Comparison of ENCODE assay signal across 8 cellular contexts in the genomic region with DNA sequence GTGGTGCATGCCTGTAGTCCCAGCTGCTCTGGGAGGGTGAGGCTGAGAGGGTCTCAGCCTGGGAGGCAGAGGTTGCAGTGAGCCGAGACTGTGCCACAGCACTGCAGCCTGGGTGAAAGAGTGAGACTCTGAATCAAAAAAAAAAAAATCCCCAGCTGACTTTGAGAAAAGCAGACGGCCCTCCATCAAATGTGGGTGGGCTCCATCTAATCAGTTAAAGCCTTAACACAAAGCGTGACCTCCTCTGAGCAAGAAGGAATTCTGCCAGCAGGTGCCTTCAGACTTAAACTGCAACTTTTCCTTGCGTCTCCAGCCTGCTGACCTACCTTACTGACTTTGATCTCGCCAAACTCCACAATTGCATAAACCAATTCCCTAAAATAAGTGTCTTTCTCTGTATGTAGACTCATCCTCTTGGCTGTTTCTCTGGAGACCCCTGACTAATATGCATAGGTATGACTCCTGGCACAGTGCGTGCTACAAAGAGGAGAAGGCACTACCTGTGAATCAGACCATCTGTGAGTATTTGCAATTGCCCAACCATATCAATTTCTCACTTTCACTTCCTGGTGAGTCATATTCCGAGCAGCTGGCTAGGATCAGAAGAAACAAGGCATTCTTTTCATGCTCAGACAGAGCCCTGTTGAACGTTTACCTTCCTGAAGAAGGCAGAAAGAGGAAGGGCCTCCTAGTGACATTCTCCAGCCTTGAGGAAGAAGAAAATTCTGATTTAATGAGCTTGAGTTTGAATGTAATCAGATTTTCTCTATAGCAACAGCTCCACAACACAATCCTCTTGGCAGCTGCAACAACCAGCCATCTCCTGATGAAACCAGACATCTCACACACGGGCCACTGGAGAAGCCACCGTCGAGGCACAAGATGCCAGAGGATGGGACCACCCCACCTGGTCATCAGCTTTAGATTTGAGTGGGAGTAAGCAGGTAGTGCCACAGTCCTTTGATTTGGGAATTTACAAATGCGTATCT. TPM values are rescaled to one million over a fixed set of nuclear protein-coding genes. Genes with fewer than 3 reads are reported as not detected.
DNase-seq lines count a peak whose midpoint lies in the region; ATAC-seq and TF ChIP-seq lines count a peak whose summit lies in the region.

No MANE protein-coding gene starts in this region.

- H3K27me3 Mint-ChIP-seq in activated CD8-positive, alpha-beta T cell treated with anti-CD3 and anti-CD28 coated beads, Interleukin-2, amount 10 ng/mL, durations not matched to agents 7 days and 5 days (ENCODE audit: low read depth) = no peaks in the 10 kb centered on the region

- peaks cover 42% of the 10 kb centered on the region for H3K4me1 Mint-ChIP-seq in activated CD8-positive, alpha-beta T cell treated with anti-CD3 and anti-CD28 coated beads, Interleukin-2, amount 10 ng/mL, durations not matched to agents 7 days and 5 days (ENCODE audit: low read depth)

- H3K4me3 ChIP-seq in foreskin fibroblast (ENCODE audit: low read depth in 1 of 2, low read length in 2 of 2) = no peak overlapping the region
- H3K4me3 ChIP-seq in retinal pigment epithelial cell (ENCODE audit: low read length) = peak overlapping the region; percentile 14

- no peak for TF ChIP-seq CTCF in foreskin fibroblast (IDR thresholded peaks at IDR 0.05; ENCODE audit: low read depth, low read length)
- no peak for TF ChIP-seq CTCF in retinal pigment epithelial cell (conservative IDR thresholded peaks at IDR 0.05; ENCODE audit: low read depth, low read length)

- peak overlapping the region; percentile 39 for H3K27ac Mint-ChIP-seq in activated CD8-positive, alpha-beta T cell treated with anti-CD3 and anti-CD28 coated beads, Interleukin-2, amount 10 ng/mL, durations not matched to agents 7 days and 5 days

- DNase-seq in AG20443 (ENCODE audit: low spot score) (peak; percentile 59), NCI-H2107 treated with DMSO at 0.1 percent for 48 hours (lab: John Stamatoyannopoulos, UW; ENCODE audit: unreplicated experiment) (peak; percentile 86), foreskin fibroblast (peak; percentile 74 to 89), retinal pigment epithelial cell (ENCODE audit: low read depth) (peak; percentile 98), retina (no peak)
- peak; percentile 53 for DNase-seq in activated CD8-positive, alpha-beta T cell treated with anti-CD3 and anti-CD28 coated beads, Interleukin-2, amount 10 ng/mL, durations not matched to agents 7 days and 5 days

- H3K4me3 Mint-ChIP-seq in activated CD8-positive, alpha-beta T cell treated with anti-CD3 and anti-CD28 coated beads, Interleukin-2, amount 10 ng/mL, durations not matched to agents 7 days and 5 days = no peak overlapping the region

- POLR2A ChIA-PET in activated CD8-positive, alpha-beta T cell treated with anti-CD3 and anti-CD28 coated beads, Interleukin-2, amount 10 ng/mL, durations not matched to agents 7 days and 5 days (lab: Charles Lee) = no interaction called here

- no peaks in the 10 kb centered on the region for H3K9me3 Mint-ChIP-seq in activated CD8-positive, alpha-beta T cell treated with anti-CD3 and anti-CD28 coated beads, Interleukin-2, amount 10 ng/mL, durations not matched to agents 7 days and 5 days (ENCODE audit: insufficient read depth)

- CTCF ChIA-PET in activated CD8-positive, alpha-beta T cell treated with anti-CD3 and anti-CD28 coated beads, Interleukin-2, amount 10 ng/mL, durations not matched to agents 7 days and 5 days (lab: Charles Lee) = interaction anchor here (0.6 kb wide), 1 partner anchor 1861 kb away, joined by 3 read pairs; no protein-coding TSS in a partner anchor

- H3K36me3 Mint-ChIP-seq in activated CD8-positive, alpha-beta T cell treated with anti-CD3 and anti-CD28 coated beads, Interleukin-2, amount 10 ng/mL, durations not matched to agents 7 days and 5 days (ENCODE audit: low read depth) = no peaks in the 10 kb centered on the region

- ATAC-seq in GM18861 (IDR thresholded peaks at IDR 0.05; ENCODE audit: unreplicated experiment) (peak; percentile 88), HG03045 (IDR thresholded peaks at IDR 0.05; ENCODE audit: unreplicated experiment) (peak; percentile 92)
- peak; percentile 88 for ATAC-seq in activated CD8-positive, alpha-beta T cell treated with anti-CD3 and anti-CD28 coated beads, Interleukin-2, amount 10 ng/mL, durations not matched to agents 7 days and 5 days

RNA-seq across cellular contexts. Expression of gene CLMN, which starts 54.3 kb away (rescaled TPM):
- total RNA-seq in activated CD8-positive, alpha-beta T cell treated with anti-CD3 and anti-CD28 coated beads, Interleukin-2, amount 10 ng/mL, durations not matched to agents 7 days and 5 days = 1 to 10 TPM; 1.6 TPM
